In genomic region chr11:129750343-129751292, GRCh38 we compare ENCODE assay signal across 8 cellular contexts.
DNase-seq lines count a peak whose midpoint lies in the region; ATAC-seq and TF ChIP-seq lines count a peak whose summit lies in the region.

No MANE protein-coding gene starts in this region.

- peak; percentile 75 for TF ChIP-seq CTCF in epithelial cell of proximal tubule (conservative IDR thresholded peaks at IDR 0.05; ENCODE audit: low read depth, low read length)

- no peaks in the 10 kb centered on the region for H3K9me3 ChIP-seq in CD8-positive, alpha-beta memory T cell (ENCODE audit: low read length)
- no peaks in the 10 kb centered on the region for H3K9me3 ChIP-seq in mucosa of stomach (ENCODE audit: control insufficient read depth, low read length)

- peak overlapping the region; percentile 43 for H3K9ac ChIP-seq in mucosa of stomach (ENCODE audit: low read length)

- no peak overlapping the region for H3K27ac ChIP-seq in CD8-positive, alpha-beta memory T cell (ENCODE audit: low read depth, low read length)

- peaks cover 0 to 5% (median 2%) of the 10 kb centered on the region in 5 donors for H3K9me3 Mint-ChIP-seq in CD8-positive, alpha-beta memory T cell

- no peaks in the 10 kb centered on the region for H3K36me3 Mint-ChIP-seq in CD8-positive, alpha-beta memory T cell

- peaks cover 4 to 9% (median 8%) of the 10 kb centered on the region in 3 donors for H3K4me1 Mint-ChIP-seq in CD8-positive, alpha-beta memory T cell

- CTCF ChIA-PET in CD8-positive, alpha-beta memory T cell (lab: Charles Lee), result interaction anchor here (0.6 to 2.1 kb wide), 10 partner anchors 8 to 865 kb away, joined by 3 to 7 read pairs (median 3); no protein-coding TSS in a partner anchor

- H3K36me3 ChIP-seq in CD8-positive, alpha-beta memory T cell (ENCODE audit: insufficient read depth, low read length), result no peaks in the 10 kb centered on the region
- no peaks in the 10 kb centered on the region for H3K36me3 ChIP-seq in mucosa of stomach (ENCODE audit: control insufficient read depth, insufficient read depth, low read length)

- H3K4me3 ChIP-seq in CD8-positive, alpha-beta memory T cell (ENCODE audit: low read length), result peak overlapping the region; percentile 46
- H3K4me3 ChIP-seq in epithelial cell of proximal tubule (ENCODE audit: low read depth, low read length), result peak overlapping the region; percentile 31
- H3K4me3 ChIP-seq in mucosa of stomach (ENCODE audit: low read length), result peak overlapping the region; percentile 46

- H3K4me3 Mint-ChIP-seq in CD8-positive, alpha-beta memory T cell, result peak overlapping the region in 5 of 7 donors; percentile 24 to 72 (median 39)

- H3K4me1 ChIP-seq in CD8-positive, alpha-beta memory T cell (ENCODE audit: insufficient read depth, low read length), result peaks cover 4% of the 10 kb centered on the region
- H3K4me1 ChIP-seq in mucosa of stomach (ENCODE audit: control insufficient read depth, insufficient read depth, low read length), result peaks cover 10% of the 10 kb centered on the region

- no peak overlapping the region for H3K27ac Mint-ChIP-seq in CD8-positive, alpha-beta memory T cell

- DNase-seq in CD8-positive, alpha-beta memory T cell, result peak; percentile 62 to 77 (median 73)
- peak; percentile 45 to 58 for DNase-seq in NOMO-1 (lab: John Stamatoyannopoulos, UW; ENCODE audit: unreplicated experiment in 2 of 2)
- DNase-seq in activated CD8-positive, alpha-beta memory T cell treated with anti-CD3 and anti-CD28 coated beads, Interleukin-2, amount 50 U/mL, for 4 hours, result peak; percentile 76
- DNase-seq in epithelial cell of proximal tubule (ENCODE audit: low read depth), result no peak
- DNase-seq in stimulated activated CD8-positive, alpha-beta memory T cell treated with anti-CD3 and anti-CD28 coated beads, Interleukin-4, amount 100 ng/mL, for 48 hours, result peak; percentile 85

- ATAC-seq in GM19395 (IDR thresholded peaks at IDR 0.05; ENCODE audit: unreplicated experiment), result peak; percentile 95
- ATAC-seq in HG03469 (IDR thresholded peaks at IDR 0.05; ENCODE audit: unreplicated experiment), result peak; percentile 72

- peaks cover 16 to 37% of the 10 kb centered on the region in 2 donors for H3K27me3 Mint-ChIP-seq in CD8-positive, alpha-beta memory T cell

- POLR2A ChIA-PET in CD8-positive, alpha-beta memory T cell (lab: Charles Lee), result no interaction called here

- no peaks in the 10 kb centered on the region for H3K27me3 ChIP-seq in CD8-positive, alpha-beta memory T cell (ENCODE audit: insufficient read depth, low read length, poor library complexity, severe bottlenecking)
- peaks cover 10% of the 10 kb centered on the region for H3K27me3 ChIP-seq in mucosa of stomach (ENCODE audit: control insufficient read depth, insufficient read depth, low read length)
